2 cellular contexts compared by ENCODE assay signal in the genomic region with DNA sequence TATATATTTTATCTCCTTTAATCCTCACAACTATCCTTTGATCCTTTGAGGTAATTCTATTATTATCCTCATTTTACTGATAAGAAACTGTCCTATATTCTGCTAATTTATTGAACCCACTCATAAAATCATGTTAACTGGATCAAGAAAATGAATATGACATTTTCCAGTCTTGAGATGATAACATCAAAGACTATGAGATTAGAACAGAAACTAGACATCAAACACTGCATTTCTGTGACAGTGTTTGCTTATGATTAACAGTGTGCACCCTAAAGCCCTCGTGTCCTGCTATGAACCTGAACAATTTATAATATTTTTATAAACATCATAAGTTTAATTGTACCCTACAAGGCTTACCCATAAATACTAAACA.
TF ChIP-seq lines count a peak whose summit lies in the region.

No MANE protein-coding gene starts in this region.

TF ChIP-seq in HEK293, 187 proteins besides CTCF, POLR2A, EP300 and RAD21:
- TF ChIP-seq ZNF830 (tag by site-specific recombination; IDR thresholded peaks at IDR 0.05; ENCODE audit: low read depth) (no peak), TCF7L2 (IDR thresholded peaks at IDR 0.05; ENCODE audit: borderline replicate concordance, low read depth, low read length) (peak; percentile 82), ZSCAN18 (tag by site-specific recombination; IDR thresholded peaks at IDR 0.05) (no peak), ZNF558 (tag by site-specific recombination; IDR thresholded peaks at IDR 0.05) (no peak), ZNF596 (tag by site-specific recombination; IDR thresholded peaks at IDR 0.05) (no peak), ZNF10 (tag by site-specific recombination; IDR thresholded peaks at IDR 0.05) (no peak), RBAK (tag by site-specific recombination; IDR thresholded peaks at IDR 0.05) (no peak), TRIM28 (IDR thresholded peaks at IDR 0.05; ENCODE audit: borderline replicate concordance, low read length) (0 out of 2 replicates have a peak, but pooled peaks have one; percentile 17)
- TF ChIP-seq, protein P1, sequence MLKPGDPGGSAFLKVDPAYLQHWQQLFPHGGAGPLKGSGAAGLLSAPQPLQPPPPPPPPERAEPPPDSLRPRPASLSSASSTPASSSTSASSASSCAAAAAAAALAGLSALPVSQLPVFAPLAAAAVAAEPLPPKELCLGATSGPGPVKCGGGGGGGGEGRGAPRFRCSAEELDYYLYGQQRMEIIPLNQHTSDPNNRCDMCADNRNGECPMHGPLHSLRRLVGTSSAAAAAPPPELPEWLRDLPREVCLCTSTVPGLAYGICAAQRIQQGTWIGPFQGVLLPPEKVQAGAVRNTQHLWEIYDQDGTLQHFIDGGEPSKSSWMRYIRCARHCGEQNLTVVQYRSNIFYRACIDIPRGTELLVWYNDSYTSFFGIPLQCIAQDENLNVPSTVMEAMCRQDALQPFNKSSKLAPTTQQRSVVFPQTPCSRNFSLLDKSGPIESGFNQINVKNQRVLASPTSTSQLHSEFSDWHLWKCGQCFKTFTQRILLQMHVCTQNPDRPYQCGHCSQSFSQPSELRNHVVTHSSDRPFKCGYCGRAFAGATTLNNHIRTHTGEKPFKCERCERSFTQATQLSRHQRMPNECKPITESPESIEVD (tag by site-specific recombination; IDR thresholded peaks at IDR 0.05) = no peak
- TF ChIP-seq, protein P2, sequence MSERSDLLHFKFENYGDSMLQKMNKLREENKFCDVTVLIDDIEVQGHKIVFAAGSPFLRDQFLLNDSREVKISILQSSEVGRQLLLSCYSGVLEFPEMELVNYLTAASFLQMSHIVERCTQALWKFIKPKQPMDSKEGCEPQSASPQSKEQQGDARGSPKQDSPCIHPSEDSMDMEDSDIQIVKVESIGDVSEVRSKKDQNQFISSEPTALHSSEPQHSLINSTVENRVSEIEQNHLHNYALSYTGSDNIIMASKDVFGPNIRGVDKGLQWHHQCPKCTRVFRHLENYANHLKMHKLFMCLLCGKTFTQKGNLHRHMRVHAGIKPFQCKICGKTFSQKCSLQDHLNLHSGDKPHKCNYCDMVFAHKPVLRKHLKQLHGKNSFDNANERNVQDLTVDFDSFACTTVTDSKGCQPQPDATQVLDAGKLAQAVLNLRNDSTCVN (tag by site-specific recombination; optimal IDR thresholded peaks at IDR 0.05) = no peak
- TF ChIP-seq, protein P3, sequence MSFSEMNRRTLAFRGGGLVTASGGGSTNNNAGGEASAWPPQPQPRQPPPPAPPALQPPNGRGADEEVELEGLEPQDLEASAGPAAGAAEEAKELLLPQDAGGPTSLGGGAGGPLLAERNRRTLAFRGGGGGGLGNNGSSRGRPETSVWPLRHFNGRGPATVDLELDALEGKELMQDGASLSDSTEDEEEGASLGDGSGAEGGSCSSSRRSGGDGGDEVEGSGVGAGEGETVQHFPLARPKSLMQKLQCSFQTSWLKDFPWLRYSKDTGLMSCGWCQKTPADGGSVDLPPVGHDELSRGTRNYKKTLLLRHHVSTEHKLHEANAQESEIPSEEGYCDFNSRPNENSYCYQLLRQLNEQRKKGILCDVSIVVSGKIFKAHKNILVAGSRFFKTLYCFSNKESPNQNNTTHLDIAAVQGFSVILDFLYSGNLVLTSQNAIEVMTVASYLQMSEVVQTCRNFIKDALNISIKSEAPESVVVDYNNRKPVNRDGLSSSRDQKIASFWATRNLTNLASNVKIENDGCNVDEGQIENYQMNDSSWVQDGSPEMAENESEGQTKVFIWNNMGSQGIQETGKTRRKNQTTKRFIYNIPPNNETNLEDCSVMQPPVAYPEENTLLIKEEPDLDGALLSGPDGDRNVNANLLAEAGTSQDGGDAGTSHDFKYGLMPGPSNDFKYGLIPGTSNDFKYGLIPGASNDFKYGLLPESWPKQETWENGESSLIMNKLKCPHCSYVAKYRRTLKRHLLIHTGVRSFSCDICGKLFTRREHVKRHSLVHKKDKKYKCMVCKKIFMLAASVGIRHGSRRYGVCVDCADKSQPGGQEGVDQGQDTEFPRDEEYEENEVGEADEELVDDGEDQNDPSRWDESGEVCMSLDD (tag by site-specific recombination; IDR thresholded peaks at IDR 0.05) = no peak
- TF ChIP-seq, protein P4, sequence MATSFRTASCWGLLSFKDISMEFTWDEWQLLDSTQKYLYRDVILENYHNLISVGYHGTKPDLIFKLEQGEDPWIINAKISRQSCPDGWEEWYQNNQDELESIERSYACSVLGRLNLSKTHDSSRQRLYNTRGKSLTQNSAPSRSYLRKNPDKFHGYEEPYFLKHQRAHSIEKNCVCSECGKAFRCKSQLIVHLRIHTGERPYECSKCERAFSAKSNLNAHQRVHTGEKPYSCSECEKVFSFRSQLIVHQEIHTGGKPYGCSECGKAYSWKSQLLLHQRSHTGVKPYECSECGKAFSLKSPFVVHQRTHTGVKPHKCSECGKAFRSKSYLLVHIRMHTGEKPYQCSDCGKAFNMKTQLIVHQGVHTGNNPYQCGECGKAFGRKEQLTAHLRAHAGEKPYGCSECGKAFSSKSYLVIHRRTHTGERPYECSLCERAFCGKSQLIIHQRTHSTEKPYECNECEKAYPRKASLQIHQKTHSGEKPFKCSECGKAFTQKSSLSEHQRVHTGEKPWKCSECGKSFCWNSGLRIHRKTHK (tag by site-specific recombination; IDR thresholded peaks at IDR 0.05) = no peak
TF ChIP-seq in HEK293: peak in this region for 2.

TF ChIP-seq in K562, 482 proteins besides CTCF, POLR2A, EP300 and RAD21:
- no peak for TF ChIP-seq E2F3 (CRISPR knock-in tag; IDR thresholded peaks at IDR 0.05)
- TF ChIP-seq, protein P5, sequence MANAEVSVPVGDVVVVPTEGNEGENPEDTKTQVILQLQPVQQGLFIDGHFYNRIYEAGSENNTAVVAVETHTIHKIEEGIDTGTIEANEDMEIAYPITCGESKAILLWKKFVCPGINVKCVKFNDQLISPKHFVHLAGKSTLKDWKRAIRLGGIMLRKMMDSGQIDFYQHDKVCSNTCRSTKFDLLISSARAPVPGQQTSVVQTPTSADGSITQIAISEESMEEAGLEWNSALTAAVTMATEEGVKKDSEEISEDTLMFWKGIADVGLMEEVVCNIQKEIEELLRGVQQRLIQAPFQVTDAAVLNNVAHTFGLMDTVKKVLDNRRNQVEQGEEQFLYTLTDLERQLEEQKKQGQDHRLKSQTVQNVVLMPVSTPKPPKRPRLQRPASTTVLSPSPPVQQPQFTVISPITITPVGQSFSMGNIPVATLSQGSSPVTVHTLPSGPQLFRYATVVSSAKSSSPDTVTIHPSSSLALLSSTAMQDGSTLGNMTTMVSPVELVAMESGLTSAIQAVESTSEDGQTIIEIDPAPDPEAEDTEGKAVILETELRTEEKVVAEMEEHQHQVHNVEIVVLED (CRISPR knock-in tag; IDR thresholded peaks at IDR 0.05) = no peak
- TF ChIP-seq TRIM28 (IDR thresholded peaks at IDR 0.05) = no peak
- no peak for TF ChIP-seq CREM (IDR thresholded peaks at IDR 0.05; ENCODE audit: low read depth)
- no peak for TF ChIP-seq KLF10 (CRISPR knock-in tag; IDR thresholded peaks at IDR 0.05)
- TF ChIP-seq HES1 (IDR thresholded peaks at IDR 0.05; ENCODE audit: low read depth) = no peak
- no peak for TF ChIP-seq ZNF778 (CRISPR knock-in tag; IDR thresholded peaks at IDR 0.05)
- TF ChIP-seq MAZ (CRISPR knock-in tag; conservative IDR thresholded peaks at IDR 0.05 in 1 of 2, IDR thresholded peaks at IDR 0.05 in 1 of 2) = no peak
- TF ChIP-seq, protein P6, sequence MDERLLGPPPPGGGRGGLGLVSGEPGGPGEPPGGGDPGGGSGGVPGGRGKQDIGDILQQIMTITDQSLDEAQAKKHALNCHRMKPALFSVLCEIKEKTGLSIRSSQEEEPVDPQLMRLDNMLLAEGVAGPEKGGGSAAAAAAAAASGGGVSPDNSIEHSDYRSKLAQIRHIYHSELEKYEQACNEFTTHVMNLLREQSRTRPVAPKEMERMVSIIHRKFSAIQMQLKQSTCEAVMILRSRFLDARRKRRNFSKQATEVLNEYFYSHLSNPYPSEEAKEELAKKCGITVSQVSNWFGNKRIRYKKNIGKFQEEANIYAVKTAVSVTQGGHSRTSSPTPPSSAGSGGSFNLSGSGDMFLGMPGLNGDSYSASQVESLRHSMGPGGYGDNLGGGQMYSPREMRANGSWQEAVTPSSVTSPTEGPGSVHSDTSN (CRISPR knock-in tag; IDR thresholded peaks at IDR 0.05; ENCODE audit: low read depth) = no peak
- TF ChIP-seq, protein P6 (tag; conservative IDR thresholded peaks at IDR 0.05; ENCODE audit: low read depth) = no peak
- no peak for TF ChIP-seq ARID3A (IDR thresholded peaks at IDR 0.05; ENCODE audit: borderline replicate concordance, low read depth, low read length)
